ENCODE assay signal across 21 cellular contexts in genomic region chr11:76230392-76230791, GRCh38. TPM values are rescaled to one million over a fixed set of nuclear protein-coding genes. Genes with fewer than 3 reads are reported as not detected.
DNase-seq lines count a peak whose midpoint lies in the region; FAIRE-seq and TF ChIP-seq lines count a peak whose summit lies in the region.
"Had no signal": no experiment of that assay in that cellular context is flagged by ENCODE, and none has a peak within 500 bp of the region (broad histone marks: within the 10 kb centered on the region; RNA-seq: fewer than 3 reads in every experiment).

No MANE protein-coding gene starts in this region.

- H3K79me1 ChIP-seq in H1 (ENCODE audit: low read depth, low read length) (no peaks in the 10 kb centered on the region), neuronal stem cell (ENCODE audit: low read depth, low read length) (no peaks in the 10 kb centered on the region)

- no peak overlapping the region for H2AFZ ChIP-seq in H1 (ENCODE audit: low read length)
- H2AFZ ChIP-seq in neuronal stem cell (ENCODE audit: low read length), result no peak overlapping the region

- H3K4me1 ChIP-seq in BE2C, result peaks cover 24% of the 10 kb centered on the region
- H3K4me1 ChIP-seq in HEK293 (ENCODE audit: control insufficient read depth, insufficient read depth, low read length), result no peaks in the 10 kb centered on the region
- H3K4me1 ChIP-seq in H1 (replicated peaks in 1 of 4; ENCODE audit: control insufficient read depth in 3 of 4, insufficient read depth in 4 of 4, low read length in 3 of 4), result peaks cover 0 to 8% (median 4%) of the 10 kb centered on the region in 4 experiments; a peak in 4 of 7 replicates
- H3K4me1 ChIP-seq in neuronal stem cell (ENCODE audit: control insufficient read depth in 2 of 2, insufficient read depth in 1 of 2, low read depth in 1 of 2, low read length in 2 of 2), result peaks cover 7 to 8% of the 10 kb centered on the region in 2 donors
- peaks cover 14% of the 10 kb centered on the region for H3K4me1 ChIP-seq in suprapubic skin

- no peak for FAIRE-seq in H1 (lab: Jason Lieb, UNC)

- H2BK120ac ChIP-seq in H1 (replicated peaks; ENCODE audit: low read depth, low read length), result no peak overlapping the region
- no peak overlapping the region for H2BK120ac ChIP-seq in neuronal stem cell (ENCODE audit: low read depth, low read length)

- H4K91ac ChIP-seq in H1 (replicated peaks; ENCODE audit: insufficient read length, low read length), result no peak overlapping the region
- no peak overlapping the region for H4K91ac ChIP-seq in neuronal stem cell (ENCODE audit: low read depth, low read length, poor library complexity)

- H3K36me3 ChIP-seq in BE2C (no peaks in the 10 kb centered on the region), HEK293 (ENCODE audit: control insufficient read depth in 2 of 2, insufficient read depth in 1 of 2, low read length in 2 of 2) (no peaks in the 10 kb centered on the region), H1 (ENCODE audit: control insufficient read depth in 2 of 4, insufficient read depth in 4 of 4, low read length in 3 of 4) (no peaks in the 10 kb centered on the region), neuronal stem cell (replicated peaks in 1 of 2; ENCODE audit: control insufficient read depth in 2 of 2, insufficient read depth in 2 of 2, low read length in 2 of 2) (no peaks in the 10 kb centered on the region), H7 (replicated peaks; ENCODE audit: control insufficient read depth, insufficient read depth, low read length) (no peaks in the 10 kb centered on the region), suprapubic skin (no peaks in the 10 kb centered on the region)
- H3K36me3 ChIP-seq: Peyer's patch had no signal

- H3K27me3 ChIP-seq in BE2C (no peaks in the 10 kb centered on the region), H1 (replicated peaks in 1 of 4; ENCODE audit: control insufficient read depth in 3 of 4, extremely low read depth in 1 of 4, insufficient read depth in 3 of 4, low read length in 3 of 4) (no peaks in the 10 kb centered on the region; a peak in 2 of 7 replicates), neuronal stem cell (ENCODE audit: control insufficient read depth in 3 of 3, insufficient read depth in 3 of 3, low read depth in 1 of 3, low read length in 3 of 3) (peaks cover 0 to 31% (median 0%) of the 10 kb centered on the region in 3 experiments), H7 (ENCODE audit: control insufficient read depth, insufficient read depth, low read length) (no peaks in the 10 kb centered on the region), suprapubic skin (no peaks in the 10 kb centered on the region)
- H3K27me3 ChIP-seq: Peyer's patch had no signal

- H3K4ac ChIP-seq in H1 (replicated peaks; ENCODE audit: insufficient read length, low read depth, low read length), result no peak overlapping the region
- H3K4ac ChIP-seq in neuronal stem cell (ENCODE audit: low read length), result no peak overlapping the region

- 81% methylated on average over 8 of the region's 8 CpGs; no CpG with 5 or more reads in 1 of the 2 experiments for WGBS in H1 (ENCODE audit: extremely low coverage in 1 of 2, insufficient coverage in 1 of 2, insufficient read length in 1 of 2, insufficient replicate concordance in 2 of 2, low coverage in 1 of 2, low lambda C conversion rate in 2 of 2, missing lambda C conversion rate in 1 of 2), 2 experiments
- no CpG with 5 or more reads among the region's 8 CpGs for WGBS in neuronal stem cell (ENCODE audit: extremely low coverage in 2 of 2, insufficient read length in 2 of 2, insufficient replicate concordance in 1 of 2), 2 donors
- 64% methylated on average over 7 of the region's 8 CpGs for WGBS in suprapubic skin

- no peak for TF ChIP-seq EP300 in H1 (IDR thresholded peaks at IDR 0.05; ENCODE audit: borderline replicate concordance in 1 of 2, low read depth in 2 of 2, low read length in 2 of 2)
- TF ChIP-seq EP300 in suprapubic skin (IDR thresholded peaks at IDR 0.05), result no peak

- TF ChIP-seq CTCF in BE2C (IDR thresholded peaks at IDR 0.05; ENCODE audit: low read depth, low read length) (no peak), HEK293 (tag by site-specific recombination; IDR thresholded peaks at IDR 0.05) (no peak), H1 (IDR thresholded peaks at IDR 0.05; ENCODE audit: control extremely low read depth in 1 of 3, insufficient read depth in 1 of 3, low read depth in 1 of 3, low read length in 3 of 3) (no peak), suprapubic skin (IDR thresholded peaks at IDR 0.05) (no peak)

- no peaks in the 10 kb centered on the region for H4K20me1 ChIP-seq in H1 (replicated peaks in 1 of 2; ENCODE audit: control insufficient read depth in 1 of 2, insufficient read depth in 2 of 2, low read length in 2 of 2)

- H3K27ac ChIP-seq in HEK293 (ENCODE audit: extremely low read depth, low read depth, low read length) (no peak overlapping the region), H1 (ENCODE audit: low read depth, low read length) (no peak overlapping the region), neuronal stem cell (replicated peaks; ENCODE audit: low read length) (no peak overlapping the region), suprapubic skin (no peak overlapping the region)
- H3K27ac ChIP-seq: SK-N-MC had no signal

- H3K23ac ChIP-seq in H1 (ENCODE audit: insufficient read length) (no peak overlapping the region), neuronal stem cell (ENCODE audit: low read depth, low read length, poor library complexity) (no peak overlapping the region)

- CTCF ChIA-PET in HEK293 (lab: Yijun Ruan, JAX), result interaction anchor here (1.6 kb wide), 1 partner anchor 23 kb away, joined by 4 read pairs; no protein-coding TSS in a partner anchor
- CTCF ChIA-PET in H1 (lab: Charles Lee; ENCODE audit: partially characterized antibody), result interaction anchor here (0.5 to 2.6 kb wide), 10 partner anchors 10 to 350 kb away, joined by 3 to 13 read pairs (median 7); partner anchors contain the start of gene WNT11

- no peak for TF ChIP-seq RAD21 in H1 (IDR thresholded peaks at IDR 0.05 in 1 of 2, conservative IDR thresholded peaks at IDR 0.05 in 1 of 2; ENCODE audit: low read depth in 2 of 2, low read length in 2 of 2)

- no peak overlapping the region for H2BK20ac ChIP-seq in H1 (ENCODE audit: low read length)

- no peak overlapping the region for H2BK15ac ChIP-seq in H1 (ENCODE audit: low read length)
- H2BK15ac ChIP-seq in neuronal stem cell (ENCODE audit: low read length), result no peak overlapping the region

- TF ChIP-seq POLR2A in H1 (IDR thresholded peaks at IDR 0.05; ENCODE audit: control extremely low read depth in 1 of 2, low read depth in 2 of 2, low read length in 2 of 2) (no peak), suprapubic skin (IDR thresholded peaks at IDR 0.05) (no peak)

- H3K18ac ChIP-seq in H1 (ENCODE audit: extremely low read depth, low read length) (no peak overlapping the region), neuronal stem cell (ENCODE audit: low read length) (peak overlapping the region; percentile 7)

- H3K14ac ChIP-seq in H1 (ENCODE audit: insufficient read length) (no peak overlapping the region), neuronal stem cell (ENCODE audit: low read length) (no peak overlapping the region)

- DNase-seq in BE2C, result peak; percentile 78
- DNase-seq in H1 (ENCODE audit: low read depth in 1 of 2, low spot score in 2 of 2), result no peak
- DNase-seq in neuronal stem cell (ENCODE audit: low spot score), result no peak
- no peak for DNase-seq in HCEC 1CT
- no peak for DNase-seq in H7
- no peak for DNase-seq in suprapubic skin (ENCODE audit: low spot score in 2 of 2)
- DNase-seq: ACHN; Caco-2; CD4-positive, alpha-beta T cell; DMS153; GF-D8; NCI-H1092 treated with DMSO at 0.1 percent for 48 hours; NCI-H146; NCI-H2029 treated with DMSO at 0.1 percent for 48 hours; NCI-H2171 treated with DMSO at 0.1 percent for 48 hours; NCI-H526 treated with DMSO at 0.1 percent for 48 hours; NK-92 treated with Interleukin-12 subunit alpha and Interleukin-12 subunit beta, amount 100 ng/mL, for 24 hours; Peyer's patch had no signal

- no peaks in the 10 kb centered on the region for H3K79me2 ChIP-seq in H1 (ENCODE audit: control insufficient read depth in 1 of 2, insufficient read depth in 2 of 2, low read length in 2 of 2)

- H4K5ac ChIP-seq in H1 (ENCODE audit: insufficient read length, low read depth, low read length), result no peak overlapping the region

- H3K9ac ChIP-seq in H1 (replicated peaks in 1 of 4; ENCODE audit: extremely low read depth in 1 of 4, low read depth in 3 of 4, low read length in 3 of 4), result no peak overlapping the region
- H3K9ac ChIP-seq in neuronal stem cell (ENCODE audit: low read depth, low read length, poor library complexity), result no peak overlapping the region

- H3K4me2 ChIP-seq in H1 (ENCODE audit: insufficient read depth in 1 of 2, low read depth in 2 of 2, low read length in 2 of 2), result no peak overlapping the region
- no peak overlapping the region for H3K4me2 ChIP-seq in neuronal stem cell (ENCODE audit: insufficient read depth, low read length, poor library complexity, severe bottlenecking)

- H3K4me3 ChIP-seq in BE2C (ENCODE audit: low read depth, low read length), result no peak overlapping the region
- H3K4me3 ChIP-seq in HEK293 (ENCODE audit: low read depth, low read length), result no peak overlapping the region
- no peak overlapping the region for H3K4me3 ChIP-seq in H1 (ENCODE audit: extremely low read depth in 1 of 4, insufficient read depth in 2 of 4, low read depth in 3 of 4, low read length in 4 of 4)
- H3K4me3 ChIP-seq in neuronal stem cell (ENCODE audit: low read length in 2 of 2), result no peak overlapping the region
- no peak overlapping the region for H3K4me3 ChIP-seq in H7 (ENCODE audit: insufficient read depth, low read depth, low read length)
- no peak overlapping the region for H3K4me3 ChIP-seq in suprapubic skin
- H3K4me3 ChIP-seq: Peyer's patch, SK-N-MC had no signal

- no peak overlapping the region for H3K56ac ChIP-seq in H1 (replicated peaks; ENCODE audit: insufficient read length, low read depth, low read length)

- POLR2A ChIA-PET in HEK293 (lab: Yijun Ruan, JAX) (interaction anchor here (1.0 kb wide), 1 partner anchor 21 kb away, joined by 3 read pairs; no protein-coding TSS in a partner anchor), H1 (lab: Charles Lee; ENCODE audit: partially characterized antibody) (interaction anchor here (1.0 to 1.4 kb wide), 3 partner anchors 12 to 27 kb away, joined by 3 to 4 read pairs (median 4); no protein-coding TSS in a partner anchor)

- H3K9me3 ChIP-seq in BE2C, result no peaks in the 10 kb centered on the region
- no peaks in the 10 kb centered on the region for H3K9me3 ChIP-seq in HEK293 (ENCODE audit: control insufficient read depth, insufficient read depth, low read depth, low read length)
- no peaks in the 10 kb centered on the region for H3K9me3 ChIP-seq in H1 (ENCODE audit: insufficient read depth in 2 of 2, low read depth in 1 of 2, low read length in 1 of 2)
- H3K9me3 ChIP-seq in neuronal stem cell (replicated peaks in 1 of 2; ENCODE audit: control insufficient read depth in 2 of 2, insufficient read depth in 1 of 2, low read depth in 1 of 2, low read length in 2 of 2), result no peaks in the 10 kb centered on the region
- no peaks in the 10 kb centered on the region for H3K9me3 ChIP-seq in suprapubic skin
- H3K9me3 ChIP-seq: Caco-2, Peyer's patch had no signal

- no peak overlapping the region for H2BK5ac ChIP-seq in H1 (ENCODE audit: low read depth, low read length)
- H2BK5ac ChIP-seq in neuronal stem cell (ENCODE audit: low read length), result no peak overlapping the region

- H3K23me2 ChIP-seq in H1 (ENCODE audit: low read depth, low read length), result peaks cover 6% of the 10 kb centered on the region; the same call in 1 of the 2 replicates

- H4K8ac ChIP-seq in H1 (ENCODE audit: extremely low read depth, insufficient read depth, low read length), result 0 out of 2 replicates have a peak overlapping the region, but pooled peaks have one; percentile 8
- no peak overlapping the region for H4K8ac ChIP-seq in neuronal stem cell (ENCODE audit: low read depth, low read length)

- no peak overlapping the region for H2AK5ac ChIP-seq in H1 (ENCODE audit: low read depth, low read length)
- no peak overlapping the region for H2AK5ac ChIP-seq in neuronal stem cell (ENCODE audit: low read depth, low read length)

- H2BK12ac ChIP-seq in H1 (ENCODE audit: low read depth, low read length), result no peak overlapping the region
- H2BK12ac ChIP-seq in neuronal stem cell (ENCODE audit: low read length), result no peak overlapping the region

RNA-seq across cellular contexts. Expression of gene WNT11, which starts 24.1 kb away (rescaled TPM):
- polyA plus RNA-seq in BE2C (2012; ENCODE audit: insufficient read depth, insufficient read length, low read depth), result 1.8 TPM
- total RNA-seq in H1 (2021; fragmentation: NEBNext Ultra II Directional; extraction: Animal tissue kit (Norgen Biotek cat#: 25700)), result 0.45 TPM in 1 of 2 replicates, not detected in the other
- polyA plus RNA-seq in H1 (2011; rRNA removed), result 0.11 and 0.22 TPM in 2 replicates
- polyA plus RNA-seq in H1 (2011; cell fraction: cytosol; rRNA removed), result 0.16 TPM
- 0.14 TPM for polyA plus RNA-seq in H1 (2011; cell fraction: nucleus; rRNA removed)
- 0.08 to 0.16 TPM (median 0.09 TPM) in 3 of 4 replicates, not detected in the other for polyA plus RNA-seq in H1 (2012, experiment 1 of 2)
- not detected for polyA plus RNA-seq in H1 (2012, experiment 2 of 2)
- polyA plus RNA-seq in H1 (2013, experiment 1 of 2), result 0.10 TPM
- polyA plus RNA-seq in H1 (2013, experiment 2 of 2), result 0.15 TPM
- not detected in 2 replicates for polyA minus RNA-seq in H1 (2011; rRNA and poly(A)+ RNA removed)
- polyA minus RNA-seq in H1 (2011; cell fraction: cytosol; rRNA and poly(A)+ RNA removed), result not detected
- polyA minus RNA-seq in H1 (2011; cell fraction: nucleus; rRNA and poly(A)+ RNA removed), result not detected
- 0.15 TPM for polyA plus RNA-seq in neuronal stem cell (2013, experiment 1 of 2)
- 0.12 TPM for polyA plus RNA-seq in neuronal stem cell (2013, experiment 2 of 2)
- 1.0 and 1.2 TPM in 2 replicates for total RNA-seq in H7 (2014; rRNA removed; shearing (Covaris generic))
- 10 to 100 TPM in 2 of 4 donors, 1 to 10 TPM in 2; 7.8 to 19.5 (median 11.0) TPM for total RNA-seq in suprapubic skin
- total RNA-seq: LHCN-M2 had no signal
